Comparison of ENCODE assay signal across 8 cellular contexts in the genomic region with DNA sequence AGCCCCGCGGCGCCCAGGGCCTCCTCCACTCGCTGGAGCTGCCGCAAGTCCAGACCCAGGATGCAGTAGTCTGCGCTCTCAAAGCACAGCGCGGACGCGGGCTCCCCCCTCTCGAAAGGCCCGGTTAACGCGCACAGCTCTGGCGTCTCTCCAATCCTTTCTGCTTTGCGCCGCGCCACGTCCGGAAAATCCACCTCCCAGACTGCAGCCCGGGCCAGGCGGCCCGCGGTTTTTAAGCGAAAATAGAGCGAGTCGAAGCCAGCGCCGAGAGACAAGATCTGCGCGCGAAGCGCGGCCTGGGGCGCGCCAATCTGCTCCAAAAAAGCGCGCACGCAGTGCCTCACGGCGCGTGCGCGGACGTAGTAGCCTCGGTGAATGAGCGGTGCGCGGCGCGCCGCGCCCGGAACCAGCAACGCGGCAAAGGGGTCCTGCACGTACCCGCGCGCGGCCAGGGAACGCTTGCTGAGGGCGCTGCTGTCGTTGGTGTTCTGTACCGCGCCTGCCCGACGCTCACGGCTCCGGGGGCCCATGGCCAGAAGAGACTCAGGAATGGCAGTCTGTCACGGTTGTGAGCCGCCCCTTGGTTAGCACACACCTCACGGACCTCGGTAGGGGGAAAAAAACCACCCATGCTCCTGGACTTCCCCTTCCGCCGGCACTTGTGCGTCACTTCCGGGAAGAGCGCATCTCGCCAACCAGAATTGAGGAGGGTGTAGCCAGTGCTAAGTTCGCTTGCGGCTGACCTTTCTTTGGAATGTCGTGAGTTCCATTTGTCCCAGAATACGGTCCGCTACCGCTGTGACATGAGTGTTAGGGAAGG.
DNase-seq lines count a peak whose midpoint lies in the region; ATAC-seq and TF ChIP-seq lines count a peak whose summit lies in the region.

Gene LCMT2, minus strand, starts transcription at position 614 of the 820 bp plus-strand sequence. Its CDS starts 84 bp downstream, at position 530.

- DNase-seq in AML-193 (lab: John Stamatoyannopoulos, UW) (peak; percentile 88 to 89), NCI-H524 treated with DMSO at 0.1 percent for 48 hours (lab: John Stamatoyannopoulos, UW) (peak; percentile 89), choroid plexus epithelial cell (ENCODE audit: low read depth) (peak; percentile 94), kidney glomerular epithelial cell (lab: John Stamatoyannopoulos, UW) (peak; percentile 90)
- peak; percentile 89 to 91 for DNase-seq in activated CD4-positive, alpha-beta T cell treated with anti-CD3 and anti-CD28 coated beads for 4 hours
- peak; percentile 81 to 84 for DNase-seq in stimulated activated CD4-positive, alpha-beta T cell treated with anti-CD3 and anti-CD28 coated beads, Interleukin-15, amount 100 ng/mL, for 48 hours (ENCODE audit: low read depth in 2 of 2)

- peak; percentile 94 for TF ChIP-seq POLR2A in GM19193 (IDR thresholded peaks at IDR 0.05; ENCODE audit: extremely low read depth, insufficient read depth, insufficient read length)

- peak; percentile 89 for ATAC-seq in HG03439 (IDR thresholded peaks at IDR 0.05; ENCODE audit: unreplicated experiment)

- no peak for TF ChIP-seq CTCF in choroid plexus epithelial cell (conservative IDR thresholded peaks at IDR 0.05; ENCODE audit: low read depth, low read length)

- peak within 1 kb of the TSS; percentile 86 for H3K4me3 ChIP-seq in choroid plexus epithelial cell (ENCODE audit: low read depth, low read length)

Comparison
In these comparisons a context has a peak if more than half of its experiments do, and no peak if none do; other contexts are left out.
1. Peak in every context shown above with its lines: DNase-seq, ATAC-seq and H3K4me3 ChIP-seq.